10 cellular contexts compared by ENCODE assay signal in genomic region chr7:87935373-87935706, GRCh38. TPM values are rescaled to one million over a fixed set of nuclear protein-coding genes. Genes with fewer than 3 reads are reported as not detected.
DNase-seq lines count a peak whose midpoint lies in the region; ATAC-seq and TF ChIP-seq lines count a peak whose summit lies in the region.
"Had no signal": no experiment of that assay in that cellular context is flagged by ENCODE, and none has a peak within 500 bp of the region (broad histone marks: within the 10 kb centered on the region; RNA-seq: fewer than 3 reads in every experiment).

No MANE protein-coding gene starts in this region.

- TF ChIP-seq CTCF in WTC11 (IDR thresholded peaks at IDR 0.05) = no peak
- no peak for TF ChIP-seq CTCF in suprapubic skin (IDR thresholded peaks at IDR 0.05)

- intact Hi-C loops in activated CD4-positive, alpha-beta T cell treated with anti-CD3 and anti-CD28 coated beads for 36 hours (cut with DNase I, micrococcal nuclease) = loop anchor here (2.0 to 10.0 kb wide), 5 partner anchors 59 to 591 kb away; partner anchors contain the start of genes CROT (in 1 of the 2), DBF4 (in 1 of the 2), RUNDC3B (in 1 of the 2) and SLC25A40 (in 1 of the 2)

- CTCF ChIA-PET in activated CD4-positive, alpha-beta T cell treated with anti-CD3 and anti-CD28 coated beads for 36 hours (lab: Charles Lee) = interaction anchor here (1.0 kb wide), 1 partner anchor 30 kb away, joined by 3 read pairs; no protein-coding TSS in a partner anchor
- CTCF ChIA-PET in WTC11 (lab: Charles Lee) = interaction anchor here (1.2 to 1.5 kb wide), 3 partner anchors 9 to 282 kb away, joined by 3 to 5 read pairs (median 4); no protein-coding TSS in a partner anchor

- H3K4me3 Mint-ChIP-seq in activated CD4-positive, alpha-beta T cell treated with anti-CD3 and anti-CD28 coated beads for 36 hours = peak overlapping the region; percentile 81
- H3K4me3 Mint-ChIP-seq in WTC11 = peak overlapping the region; percentile 91

- no peak for TF ChIP-seq EP300 in suprapubic skin (IDR thresholded peaks at IDR 0.05)

- peaks cover 9% of the 10 kb centered on the region for H3K4me1 Mint-ChIP-seq in activated CD4-positive, alpha-beta T cell treated with anti-CD3 and anti-CD28 coated beads for 36 hours
- H3K4me1 Mint-ChIP-seq in WTC11 = peaks cover 8% of the 10 kb centered on the region

- peaks cover 5% of the 10 kb centered on the region for H3K36me3 Mint-ChIP-seq in activated CD4-positive, alpha-beta T cell treated with anti-CD3 and anti-CD28 coated beads for 36 hours (ENCODE audit: low read depth)
- peaks cover 11% of the 10 kb centered on the region for H3K36me3 Mint-ChIP-seq in WTC11

- H3K27me3 Mint-ChIP-seq in activated CD4-positive, alpha-beta T cell treated with anti-CD3 and anti-CD28 coated beads for 36 hours = peaks cover 5% of the 10 kb centered on the region
- peaks cover 12% of the 10 kb centered on the region for H3K27me3 Mint-ChIP-seq in WTC11 (ENCODE audit: low read depth)

- H3K4me1 ChIP-seq in suprapubic skin = peaks cover 10% of the 10 kb centered on the region

- POLR2A ChIA-PET in activated CD4-positive, alpha-beta T cell treated with anti-CD3 and anti-CD28 coated beads for 36 hours (lab: Charles Lee) = interaction anchor here (0.6 kb wide), 1 partner anchor 57 kb away, joined by 3 read pairs; no protein-coding TSS in a partner anchor
- POLR2A ChIA-PET in WTC11 (lab: Charles Lee) = interaction anchor here (0.9 kb wide), 1 partner anchor 9 kb away, joined by 4 read pairs; no protein-coding TSS in a partner anchor

- no peak for ATAC-seq in activated CD4-positive, alpha-beta T cell treated with anti-CD3 and anti-CD28 coated beads for 36 hours
- ATAC-seq in WTC11 (no peak), HG03039 (IDR thresholded peaks at IDR 0.05; ENCODE audit: unreplicated experiment) (no peak)

- H3K4me3 ChIP-seq in suprapubic skin = peak overlapping the region; percentile 86

- no peak for TF ChIP-seq POLR2A in suprapubic skin (IDR thresholded peaks at IDR 0.05)

- WGBS in suprapubic skin = 42% methylated on average over 8 of the region's 8 CpGs

- peaks cover 10% of the 10 kb centered on the region for H3K27me3 ChIP-seq in suprapubic skin

- H3K27ac ChIP-seq in suprapubic skin = no peak overlapping the region
- H3K27ac ChIP-seq: epithelial cell of prostate had no signal

- no peaks in the 10 kb centered on the region for H3K36me3 ChIP-seq in suprapubic skin

- H3K9me3 Mint-ChIP-seq in activated CD4-positive, alpha-beta T cell treated with anti-CD3 and anti-CD28 coated beads for 36 hours (ENCODE audit: low read depth) = no peaks in the 10 kb centered on the region
- no peaks in the 10 kb centered on the region for H3K9me3 Mint-ChIP-seq in WTC11

- peak; percentile 9 for DNase-seq in activated CD4-positive, alpha-beta T cell treated with anti-CD3 and anti-CD28 coated beads for 36 hours
- DNase-seq in activated CD4-positive, alpha-beta T cell treated with anti-CD3 and anti-CD28 coated beads, Interleukin-2, amount 50 U/mL, for 4 hours = no peak
- DNase-seq in WTC11 (ENCODE audit: low spot score) (no peak), inferior parietal cortex (ENCODE audit: extremely low spot score) (peak; percentile 21), suprapubic skin (ENCODE audit: low spot score in 2 of 2) (no peak), COLO668 (lab: John Stamatoyannopoulos, UW; ENCODE audit: unreplicated experiment) (no peak), NCI-H2227 treated with DMSO at 0.1 percent for 48 hours (lab: John Stamatoyannopoulos, UW) (no peak)
- DNase-seq: GDM1 had no signal

- H3K9me3 ChIP-seq in suprapubic skin = no peaks in the 10 kb centered on the region

- no peak overlapping the region for H3K27ac Mint-ChIP-seq in activated CD4-positive, alpha-beta T cell treated with anti-CD3 and anti-CD28 coated beads for 36 hours
- no peak overlapping the region for H3K27ac Mint-ChIP-seq in WTC11

TF ChIP-seq in WTC11, 78 proteins besides CTCF, POLR2A, EP300 and RAD21:
- no peak for TF ChIP-seq ESRRA (CRISPR knock-in tag; IDR thresholded peaks at IDR 0.05; ENCODE audit: borderline replicate concordance)

RNA-seq across cellular contexts. Expression of gene ADAM22, which starts 1.3 kb away (rescaled TPM):
- total RNA-seq in activated CD4-positive, alpha-beta T cell treated with anti-CD3 and anti-CD28 coated beads for 36 hours = 1 to 10 TPM; 1.1 to 1.8 TPM
- 12.4 to 14.5 TPM (median 14.5 TPM) in 3 replicates for total RNA-seq in WTC11 (2021)
- 1 to 10 TPM in 3 of 4 donors, under 1 TPM in 1; 0.53 to 2.7 (median 1.5) TPM for total RNA-seq in suprapubic skin

RNA-seq across cellular contexts. Expression of gene DBF4, which starts 59.0 kb away (rescaled TPM):
- total RNA-seq in activated CD4-positive, alpha-beta T cell treated with anti-CD3 and anti-CD28 coated beads for 36 hours = 10 to 100 TPM; 68.6 to 86.4 TPM
- total RNA-seq in WTC11 (2021) (52.1 to 55.4 TPM (median 54.2 TPM) in 3 replicates), suprapubic skin (10 to 100 TPM; 16.7 to 32.1 (median 20.1) TPM)

RNA-seq across cellular contexts. Expression of gene SLC25A40, which starts 59.2 kb away (rescaled TPM):
- 10 to 100 TPM; 38.0 to 41.9 TPM for total RNA-seq in activated CD4-positive, alpha-beta T cell treated with anti-CD3 and anti-CD28 coated beads for 36 hours
- total RNA-seq in WTC11 (2021) (18.1 to 21.9 TPM (median 21.5 TPM) in 3 replicates), suprapubic skin (10 to 100 TPM; 14.5 to 68.8 (median 19.8) TPM)

Comparison
In these comparisons a context has a peak if more than half of its experiments do, and no peak if none do; other contexts are left out.
1. DNase-seq: peak in activated CD4-positive, alpha-beta T cell treated with anti-CD3 and anti-CD28 coated beads for 36 hours (single experiment) and inferior parietal cortex (single experiment); none in activated CD4-positive, alpha-beta T cell treated with anti-CD3 and anti-CD28 coated beads, Interleukin-2, amount 50 U/mL, for 4 hours (0 of 2), WTC11 (single experiment), suprapubic skin (0 of 2), COLO668 (single experiment) and NCI-H2227 treated with DMSO at 0.1 percent for 48 hours (single experiment).